ENCODE assay signal across 20 cellular contexts in genomic region chr5:6636293-6636692, GRCh38. TPM values are rescaled to one million over a fixed set of nuclear protein-coding genes. Genes with fewer than 3 reads are reported as not detected.
DNase-seq lines count a peak whose midpoint lies in the region; ATAC-seq and TF ChIP-seq lines count a peak whose summit lies in the region.
"Had no signal": no experiment of that assay in that cellular context is flagged by ENCODE, and none has a peak within 500 bp of the region (broad histone marks: within the 10 kb centered on the region; RNA-seq: fewer than 3 reads in every experiment).

No MANE protein-coding gene starts in this region.

- peak overlapping the region; percentile 75 for H3K4me3 Mint-ChIP-seq in endothelial cell (ENCODE audit: unreplicated experiment)
- H3K4me3 Mint-ChIP-seq: endodermal cell; T-helper 2 cell treated with Interferon-gamma antibody and Interleukin-4, amounts not matched to agents 5 μg/mL and 100 μg/mL, for 36 hours had no signal

- peaks cover 7% of the 10 kb centered on the region for H3K36me3 Mint-ChIP-seq in endothelial cell (ENCODE audit: low read depth, unreplicated experiment)

- H3K4me3 ChIP-seq in trophoblast cell (ENCODE audit: low read depth, low read length) (no peak overlapping the region), transverse colon (no peak overlapping the region), psoas muscle (no peak overlapping the region)
- H3K4me3 ChIP-seq: left ventricle myocardium inferior, pancreas had no signal

- no peak overlapping the region for H3K14ac ChIP-seq in trophoblast cell (ENCODE audit: low read length)

- no peak overlapping the region for H2AFZ ChIP-seq in trophoblast cell (ENCODE audit: insufficient read depth, low read length, poor library complexity)

- no peak overlapping the region for H4K8ac ChIP-seq in trophoblast cell (ENCODE audit: low read depth, low read length)

- peaks cover 15% of the 10 kb centered on the region for H3K79me2 ChIP-seq in trophoblast cell (ENCODE audit: control insufficient read depth, insufficient read depth, low read length, poor library complexity)

- H3K4me1 ChIP-seq in trophoblast cell (ENCODE audit: control insufficient read depth in 1 of 2, insufficient read depth in 2 of 2, low read length in 2 of 2), result peaks cover 0 to 6% of the 10 kb centered on the region in 2 experiments
- H3K4me1 ChIP-seq in transverse colon, result peaks cover 9 to 24% (median 20%) of the 10 kb centered on the region in 4 donors
- H3K4me1 ChIP-seq in psoas muscle, result peaks cover 15% of the 10 kb centered on the region

- H3K18ac ChIP-seq in trophoblast cell (ENCODE audit: low read length), result no peak overlapping the region

- peaks cover 6% of the 10 kb centered on the region for H3K4me1 Mint-ChIP-seq in endothelial cell (ENCODE audit: unreplicated experiment)

- H3K27me3 ChIP-seq in trophoblast cell (ENCODE audit: insufficient read depth, low read length) (no peaks in the 10 kb centered on the region), transverse colon (no peaks in the 10 kb centered on the region), psoas muscle (ENCODE audit: insufficient read depth in 3 of 3, low read length in 2 of 3) (no peaks in the 10 kb centered on the region)
- H3K27me3 ChIP-seq: pancreas had no signal

- H2BK5ac ChIP-seq in trophoblast cell (ENCODE audit: low read depth, low read length, poor library complexity), result no peak overlapping the region

- no peak overlapping the region for H4K12ac ChIP-seq in trophoblast cell (ENCODE audit: low read depth, low read length)

- peak overlapping the region; percentile 57 for H3K4ac ChIP-seq in trophoblast cell (ENCODE audit: low read depth, low read length)

- H3K4me2 ChIP-seq in trophoblast cell (ENCODE audit: low read length), result no peak overlapping the region

- DNase-seq in HPDE6-E6E7 (ENCODE audit: extremely low spot score) (peak; percentile 67), NCI-H510A (lab: John Stamatoyannopoulos, UW) (peak; percentile 74), endothelial cell (ENCODE audit: low spot score) (no peak), trophoblast cell (no peak), transverse colon (no peak), psoas muscle (no peak), SHP77 treated with DMSO at 0.1 percent for 48 hours (lab: John Stamatoyannopoulos, UW) (no peak)
- DNase-seq: activated effector memory CD4-positive, alpha-beta T cell treated with anti-CD3 and anti-CD28 coated beads, Interleukin-2, amount 50 U/mL, for 16 hours; anterior cingulate cortex; endodermal cell; foreskin melanocyte; GOT3; KG1; left ventricle myocardium inferior; NCI-H1092 treated with DMSO at 0.1 percent for 48 hours; OCI-M1; stimulated activated CD4-positive, alpha-beta T cell treated with anti-CD3 and anti-CD28 coated beads, Interleukin-2, amount 100 ng/mL, for 48 hours; substantia nigra had no signal

- no peak for TF ChIP-seq POLR2A in transverse colon (IDR thresholded peaks at IDR 0.05)

- H4K91ac ChIP-seq in trophoblast cell (ENCODE audit: low read depth, low read length), result no peak overlapping the region

- peaks cover 10% of the 10 kb centered on the region for H3K27me3 Mint-ChIP-seq in endothelial cell (ENCODE audit: unreplicated experiment)

- H3K79me1 ChIP-seq in trophoblast cell (ENCODE audit: low read length), result peaks cover 7% of the 10 kb centered on the region

- no peak overlapping the region for H2BK120ac ChIP-seq in trophoblast cell (ENCODE audit: insufficient read depth, low read length, poor library complexity)

- TF ChIP-seq EP300 in transverse colon (IDR thresholded peaks at IDR 0.05; ENCODE audit: low read depth), result no peak

- no peak for TF ChIP-seq CTCF in endothelial cell (IDR thresholded peaks at IDR 0.05; ENCODE audit: unreplicated experiment)
- TF ChIP-seq CTCF in transverse colon (IDR thresholded peaks at IDR 0.05), result no peak
- no peak for TF ChIP-seq CTCF in psoas muscle (IDR thresholded peaks at IDR 0.05)

- no peak overlapping the region for H3K23ac ChIP-seq in trophoblast cell (ENCODE audit: low read length)

- H3K27ac Mint-ChIP-seq in endothelial cell (ENCODE audit: unreplicated experiment), result peak overlapping the region; percentile 77
- H3K27ac Mint-ChIP-seq: endodermal cell; T-helper 2 cell treated with Interferon-gamma antibody and Interleukin-4, amounts not matched to agents 5 μg/mL and 100 μg/mL, for 36 hours had no signal

- H3K36me3 ChIP-seq in trophoblast cell (ENCODE audit: control insufficient read depth in 1 of 2, insufficient read depth in 2 of 2, low read length in 2 of 2) (peaks cover 3 to 7% of the 10 kb centered on the region in 2 experiments), transverse colon (no peaks in the 10 kb centered on the region), psoas muscle (ENCODE audit: insufficient read depth in 1 of 2, low read depth in 1 of 2) (peaks cover 0 to 7% of the 10 kb centered on the region in 2 donors)
- H3K36me3 ChIP-seq: pancreas had no signal

- H2BK12ac ChIP-seq in trophoblast cell (ENCODE audit: low read length), result no peak overlapping the region

- no peak for ATAC-seq in psoas muscle
- ATAC-seq: pancreas had no signal

- H2AK5ac ChIP-seq in trophoblast cell (ENCODE audit: low read length), result no peak overlapping the region

- intact Hi-C loops in transverse colon (cut with DNase I; ENCODE audit: low total_unique reads) (no loop called here), psoas muscle (cut with DNase I) (loop anchor here in 1 of 2 donors (5.0 to 10.0 kb wide), 2 partner anchors 66 to 199 kb away; no protein-coding TSS in a partner anchor)

- in situ Hi-C loops in transverse colon (cut with MboI; ENCODE audit: low pct_ligation_motif_present in 1 of 4, low pct_unique_long_range_greater_than_20kb in 1 of 4, low sequenced_read_pairs in 3 of 4), result loop anchor here in 2 of 4 donors (10.0 to 25.0 kb wide), 2 partner anchors 79 to 101 kb away; partner anchors contain the start of gene TENT4A (in 1 of the 2)

- no CpG with 5 or more reads among the region's 5 CpGs for WGBS in trophoblast cell (ENCODE audit: extremely low coverage, insufficient coverage, insufficient read length)
- 69% methylated on average over 5 of the region's 5 CpGs; no CpG with 5 or more reads in 1 of the 2 donors for WGBS in transverse colon (ENCODE audit: low coverage in 1 of 2), 2 donors
- WGBS in psoas muscle, 3 donors, result 55 to 90% (median 90%) methylated on average over 5 of the region's 5 CpGs

- H3K9ac ChIP-seq in trophoblast cell (ENCODE audit: low read length), result no peak overlapping the region

- H3K9me3 ChIP-seq in trophoblast cell (ENCODE audit: insufficient read depth, low read depth, low read length), result no peaks in the 10 kb centered on the region
- no peaks in the 10 kb centered on the region for H3K9me3 ChIP-seq in transverse colon
- no peaks in the 10 kb centered on the region for H3K9me3 ChIP-seq in psoas muscle
- H3K9me3 ChIP-seq: left ventricle myocardium inferior, pancreas had no signal

- H3K27ac ChIP-seq in trophoblast cell (ENCODE audit: low read depth, low read length), result no peak overlapping the region
- H3K27ac ChIP-seq in transverse colon, result no peak overlapping the region
- no peak overlapping the region for H3K27ac ChIP-seq in psoas muscle
- H3K27ac ChIP-seq: left ventricle myocardium inferior, pancreas had no signal

- no peaks in the 10 kb centered on the region for H3K9me3 Mint-ChIP-seq in endothelial cell (ENCODE audit: unreplicated experiment)
- H3K9me3 Mint-ChIP-seq: endodermal cell; T-helper 2 cell treated with Interferon-gamma antibody and Interleukin-4, amounts not matched to agents 5 μg/mL and 100 μg/mL, for 36 hours had no signal

RNA-seq across cellular contexts. Expression of gene SRD5A1, which starts 3.1 kb away (rescaled TPM):
- total RNA-seq in endothelial cell (ENCODE audit: unreplicated experiment) (21.6 TPM), transverse colon (10 to 100 TPM in 3 of 4 donors, 1 to 10 TPM in 1; 9.0 to 79.8 (median 17.0) TPM), psoas muscle (1 to 10 TPM; 1.1 to 2.4 (median 1.5) TPM)
- polyA plus RNA-seq in trophoblast cell (2013), result 8.9 and 9.3 TPM in 2 replicates
- polyA plus RNA-seq in psoas muscle, result 1 to 10 TPM; 1.4 to 2.4 (median 2.1) TPM

RNA-seq across cellular contexts. Expression of gene NSUN2, which starts 3.4 kb away (rescaled TPM):
- total RNA-seq in endothelial cell (ENCODE audit: unreplicated experiment) (70.2 TPM), transverse colon (10 to 100 TPM; 29.9 to 77.1 (median 51.7) TPM), psoas muscle (10 to 100 TPM; 30.6 to 53.9 (median 50.6) TPM)
- polyA plus RNA-seq in trophoblast cell (2013), result 34.2 and 36.1 TPM in 2 replicates
- 10 to 100 TPM; 36.4 to 80.9 (median 56.2) TPM for polyA plus RNA-seq in psoas muscle

Comparison
In these comparisons a context has a peak if more than half of its experiments do, and no peak if none do; other contexts are left out.
1. DNase-seq: peak in HPDE6-E6E7 (single experiment) and NCI-H510A (single experiment); none in endothelial cell (single experiment), trophoblast cell (0 of 2), transverse colon (single experiment), psoas muscle (0 of 2) and SHP77 treated with DMSO at 0.1 percent for 48 hours (single experiment).